ENCODE assay signal across 10 cellular contexts in genomic region chr11:111983187-111983986, GRCh38. TPM values are rescaled to one million over a fixed set of nuclear protein-coding genes. Genes with fewer than 3 reads are reported as not detected.
DNase-seq lines count a peak whose midpoint lies in the region; ATAC-seq and TF ChIP-seq lines count a peak whose summit lies in the region.
"Had no signal": no experiment of that assay in that cellular context is flagged by ENCODE, and none has a peak within 500 bp of the region (broad histone marks: within the 10 kb centered on the region; RNA-seq: fewer than 3 reads in every experiment).

No MANE protein-coding gene starts in this region.

- H3K9me3 ChIP-seq in A673 (ENCODE audit: low read depth, low read length, poor library complexity, severe bottlenecking) (no peaks in the 10 kb centered on the region), NT2/D1 (ENCODE audit: insufficient read depth, low read length) (no peaks in the 10 kb centered on the region), mesodermal cell (ENCODE audit: control insufficient read depth, low read length) (no peaks in the 10 kb centered on the region)

- H3K27me3 ChIP-seq in A673 (replicated peaks; ENCODE audit: insufficient read depth, low read depth, low read length, poor library complexity) (no peaks in the 10 kb centered on the region), NT2/D1 (ENCODE audit: insufficient read depth, insufficient read length) (no peaks in the 10 kb centered on the region)

- H3K36me3 ChIP-seq in A673 (ENCODE audit: insufficient read depth, low read length, poor library complexity, severe bottlenecking) (no peaks in the 10 kb centered on the region), NT2/D1 (ENCODE audit: insufficient read depth, insufficient read length, low read length) (peaks cover 4% of the 10 kb centered on the region), mesodermal cell (ENCODE audit: control insufficient read depth, insufficient read depth, low read length) (peaks cover 32% of the 10 kb centered on the region)

- TF ChIP-seq CTCF in A673 (conservative IDR thresholded peaks at IDR 0.05; ENCODE audit: low read depth, low read length) (no peak), coronary artery (IDR thresholded peaks at IDR 0.05) (no peak)

- intact Hi-C loops in A673 (cut with micrococcal nuclease; ENCODE audit: unreplicated experiment): loop anchor here (5.0 kb wide), 1 partner anchor 51 kb away; no protein-coding TSS in a partner anchor

- CTCF ChIA-PET in A673 (lab: Charles Lee): no interaction called here

- no peak for ATAC-seq in HG02678 (IDR thresholded peaks at IDR 0.05; ENCODE audit: unreplicated experiment)

- no peak overlapping the region for H3K27ac ChIP-seq in A673 (ENCODE audit: low read depth, low read length, poor library complexity, severe bottlenecking)
- H3K27ac ChIP-seq in mesodermal cell (ENCODE audit: low read depth, low read length, severe bottlenecking): peak overlapping the region; percentile 79
- no peak overlapping the region for H3K27ac ChIP-seq in coronary artery

- BruUV-seq in A673 (replicated peaks; lab: Mats Ljungman, UMichigan): no TSS peak

- WGBS in mesodermal cell (ENCODE audit: insufficient coverage in 2 of 2), 2 experiments: 17 to 18% methylated on average over 6 of the region's 7 CpGs

- POLR2A ChIA-PET in A673 (lab: Charles Lee; ENCODE audit: low non-redundant PET): no interaction called here

- no peak overlapping the region for H3K9ac ChIP-seq in NT2/D1 (ENCODE audit: insufficient read length, low read depth)

- DNase-seq in A673 (ENCODE audit: low spot score) (peak; percentile 39), NT2/D1 (ENCODE audit: low read depth, low spot score) (peak; percentile 80), fibroblast of peridontal ligament (ENCODE audit: extremely low read depth) (peak; percentile 63), DMS53 (lab: John Stamatoyannopoulos, UW) (no peak), NCI-H524 (lab: John Stamatoyannopoulos, UW) (no peak), coronary artery (ENCODE audit: low spot score) (no peak)
- DNase-seq: activated naive CD8-positive, alpha-beta T cell treated with anti-CD3 and anti-CD28 coated beads, Interleukin-2, amount 10 ng/mL, durations not matched to agents 7 days and 5 days; AML-193 had no signal

- peaks cover 15% of the 10 kb centered on the region for H3K4me1 ChIP-seq in A673 (ENCODE audit: insufficient read depth, low read length, poor library complexity, severe bottlenecking)
- no peaks in the 10 kb centered on the region for H3K4me1 ChIP-seq in NT2/D1 (ENCODE audit: insufficient read depth, insufficient read length)
- H3K4me1 ChIP-seq in mesodermal cell (ENCODE audit: control insufficient read depth, insufficient read depth, low read length, poor library complexity, severe bottlenecking): peaks cover 24% of the 10 kb centered on the region

- H3K4me3 ChIP-seq in A673 (ENCODE audit: low read depth, low read length, poor library complexity, severe bottlenecking): no peak overlapping the region
- no peak overlapping the region for H3K4me3 ChIP-seq in NT2/D1 (ENCODE audit: insufficient read length, low read depth)
- no peak overlapping the region for H3K4me3 ChIP-seq in mesodermal cell (ENCODE audit: extremely low read depth, insufficient read depth, low read length, poor library complexity, severe bottlenecking)
- H3K4me3 ChIP-seq in coronary artery: no peak overlapping the region

RNA-seq across cellular contexts. Expression of gene DLAT, which starts 41.8 kb away (rescaled TPM):
- total RNA-seq in A673 (2021): 90.8 and 94.1 TPM in 2 replicates
- 48.1 TPM for polyA plus RNA-seq in mesodermal cell (2013, experiment 1 of 2)
- 50.3 TPM for polyA plus RNA-seq in mesodermal cell (2013, experiment 2 of 2)

RNA-seq across cellular contexts. Expression of gene DIXDC1, which starts 46.2 kb away (rescaled TPM):
- 22.4 and 24.6 TPM in 2 replicates for total RNA-seq in A673 (2021)
- polyA plus RNA-seq in mesodermal cell (2013, experiment 1 of 2): 17.2 TPM
- 15.0 TPM for polyA plus RNA-seq in mesodermal cell (2013, experiment 2 of 2)

Comparison
In these comparisons a context has a peak if more than half of its experiments do, and no peak if none do; other contexts are left out.
1. DNase-seq: peak in A673 (single experiment), NT2/D1 (single experiment) and fibroblast of peridontal ligament (single experiment); none in DMS53 (single experiment), NCI-H524 (0 of 2) and coronary artery (single experiment).